In genomic region chr10:54800677-54801480, GRCh38 we compare ENCODE assay signal across 9 cellular contexts. TPM values are rescaled to one million over a fixed set of nuclear protein-coding genes. Genes with fewer than 3 reads are reported as not detected.
DNase-seq lines count a peak whose midpoint lies in the region; ATAC-seq and TF ChIP-seq lines count a peak whose summit lies in the region.
"Had no signal": no experiment of that assay in that cellular context is flagged by ENCODE, and none has a peak within 500 bp of the region (broad histone marks: within the 10 kb centered on the region; RNA-seq: fewer than 3 reads in every experiment).

TSS of gene PCDH15 (minus strand) at chr10:54801231. CDS start at chr10:54664262, 136,969 bp downstream.

- WGBS in right cardiac atrium = 14% methylated on average over 11 of the region's 11 CpGs

- peak; percentile 71 for ATAC-seq in RWPE2 (ENCODE audit: low read depth)
- ATAC-seq in right cardiac atrium = peak; percentile 84 to 90
- no peak for ATAC-seq in HG03457 (IDR thresholded peaks at IDR 0.05; ENCODE audit: unreplicated experiment)
- no peak for ATAC-seq in activated CD4-positive, alpha-beta T cell treated with anti-CD3 and anti-CD28 coated beads for 36 hours

- H3K4me1 Mint-ChIP-seq in activated CD4-positive, alpha-beta T cell treated with anti-CD3 and anti-CD28 coated beads for 36 hours = no peaks in the 10 kb centered on the region
- H3K4me1 Mint-ChIP-seq: central memory CD8-positive, alpha-beta T cell had no signal

- CTCF ChIA-PET in activated CD4-positive, alpha-beta T cell treated with anti-CD3 and anti-CD28 coated beads for 36 hours (lab: Charles Lee) = interaction anchor here (0.6 kb wide), 1 partner anchor 10 kb away, joined by 3 read pairs; no protein-coding TSS in a partner anchor

- DNase-seq in NCI-H2107 treated with DMSO at 0.1 percent for 48 hours (lab: John Stamatoyannopoulos, UW; ENCODE audit: unreplicated experiment) = peak; percentile 10
- DNase-seq in NCI-H2107 (lab: John Stamatoyannopoulos, UW) = no peak
- no peak for DNase-seq in RWPE2 (ENCODE audit: low spot score)
- peak in 1 of 3 donors; percentile 47 for DNase-seq in right cardiac atrium
- DNase-seq in superior temporal gyrus (ENCODE audit: extremely low spot score) = peak; percentile 80
- no peak for DNase-seq in activated CD4-positive, CD25-positive, alpha-beta regulatory T cell treated with anti-CD3 and anti-CD28 coated beads, Interleukin-2, amount 50 U/mL, for 72 hours
- no peak for DNase-seq in activated CD4-positive, alpha-beta T cell treated with anti-CD3 and anti-CD28 coated beads for 36 hours

- no peaks in the 10 kb centered on the region for H3K36me3 ChIP-seq in RWPE2 (ENCODE audit: low read depth)

- intact Hi-C loops in right cardiac atrium (cut with DNase I) = no loop called here
- intact Hi-C loops in activated CD4-positive, alpha-beta T cell treated with anti-CD3 and anti-CD28 coated beads for 36 hours (cut with DNase I, micrococcal nuclease) = no loop called here

- H3K9me3 Mint-ChIP-seq in activated CD4-positive, alpha-beta T cell treated with anti-CD3 and anti-CD28 coated beads for 36 hours (ENCODE audit: low read depth) = peaks cover 2% of the 10 kb centered on the region

- H3K4me3 ChIP-seq in RWPE2 (ENCODE audit: severe bottlenecking) (no peak within 1 kb of the TSS), right cardiac atrium (ENCODE audit: low read length) (peak within 1 kb of the TSS; percentile 18)

- H3K4me1 ChIP-seq in RWPE2 (ENCODE audit: insufficient read depth, poor library complexity, severe bottlenecking) (peaks cover 13% of the 10 kb centered on the region), right cardiac atrium (ENCODE audit: control insufficient read depth, insufficient read depth, low read length) (no peaks in the 10 kb centered on the region)

- POLR2A ChIA-PET in activated CD4-positive, alpha-beta T cell treated with anti-CD3 and anti-CD28 coated beads for 36 hours (lab: Charles Lee) = no interaction called here

- H3K27ac Mint-ChIP-seq in activated CD4-positive, alpha-beta T cell treated with anti-CD3 and anti-CD28 coated beads for 36 hours = no peak within 1 kb of the TSS

- H3K27me3 Mint-ChIP-seq in activated CD4-positive, alpha-beta T cell treated with anti-CD3 and anti-CD28 coated beads for 36 hours = no peaks in the 10 kb centered on the region
- H3K27me3 Mint-ChIP-seq: central memory CD8-positive, alpha-beta T cell had no signal

- no peaks in the 10 kb centered on the region for H3K36me3 Mint-ChIP-seq in activated CD4-positive, alpha-beta T cell treated with anti-CD3 and anti-CD28 coated beads for 36 hours (ENCODE audit: low read depth)

- H3K27ac ChIP-seq in RWPE2 (ENCODE audit: poor library complexity, severe bottlenecking) (no peak within 1 kb of the TSS), right cardiac atrium (ENCODE audit: low read length) (no peak within 1 kb of the TSS)

- peak; percentile 56 for TF ChIP-seq CTCF in RWPE2 (IDR thresholded peaks at IDR 0.05; ENCODE audit: poor library complexity, severe bottlenecking)

- H3K9me3 ChIP-seq in RWPE2 (ENCODE audit: severe bottlenecking) (no peaks in the 10 kb centered on the region), right cardiac atrium (ENCODE audit: control insufficient read depth, low read length) (no peaks in the 10 kb centered on the region)

- H3K27me3 ChIP-seq in RWPE2 (ENCODE audit: insufficient read depth, poor library complexity, severe bottlenecking) (no peaks in the 10 kb centered on the region), right cardiac atrium (ENCODE audit: control insufficient read depth, insufficient read depth) (no peaks in the 10 kb centered on the region)

- no peak within 1 kb of the TSS for H3K4me3 Mint-ChIP-seq in activated CD4-positive, alpha-beta T cell treated with anti-CD3 and anti-CD28 coated beads for 36 hours
- H3K4me3 Mint-ChIP-seq: central memory CD8-positive, alpha-beta T cell had no signal

RNA-seq across cellular contexts. Expression of gene PCDH15, which starts in this region (rescaled TPM):
- total RNA-seq in right cardiac atrium = 1 to 10 TPM; 1.2 to 3.1 (median 2.8) TPM
- 1.2 TPM for polyA plus RNA-seq in right cardiac atrium
- total RNA-seq in activated CD4-positive, alpha-beta T cell treated with anti-CD3 and anti-CD28 coated beads for 36 hours = not detected

Comparison
In these comparisons a context has a peak if more than half of its experiments do, and no peak if none do; other contexts are left out.
1. DNase-seq: peak in NCI-H2107 treated with DMSO at 0.1 percent for 48 hours (single experiment) and superior temporal gyrus (single experiment); none in NCI-H2107 (single experiment), RWPE2 (single experiment), activated CD4-positive, CD25-positive, alpha-beta regulatory T cell treated with anti-CD3 and anti-CD28 coated beads, Interleukin-2, amount 50 U/mL, for 72 hours (single experiment) and activated CD4-positive, alpha-beta T cell treated with anti-CD3 and anti-CD28 coated beads for 36 hours (single experiment).
2. ATAC-seq: peak in RWPE2 (single experiment) and right cardiac atrium (2 of 2); none in HG03457 (single experiment) and activated CD4-positive, alpha-beta T cell treated with anti-CD3 and anti-CD28 coated beads for 36 hours (single experiment).